Comparison of ENCODE assay signal across 14 cellular contexts in the genomic region with DNA sequence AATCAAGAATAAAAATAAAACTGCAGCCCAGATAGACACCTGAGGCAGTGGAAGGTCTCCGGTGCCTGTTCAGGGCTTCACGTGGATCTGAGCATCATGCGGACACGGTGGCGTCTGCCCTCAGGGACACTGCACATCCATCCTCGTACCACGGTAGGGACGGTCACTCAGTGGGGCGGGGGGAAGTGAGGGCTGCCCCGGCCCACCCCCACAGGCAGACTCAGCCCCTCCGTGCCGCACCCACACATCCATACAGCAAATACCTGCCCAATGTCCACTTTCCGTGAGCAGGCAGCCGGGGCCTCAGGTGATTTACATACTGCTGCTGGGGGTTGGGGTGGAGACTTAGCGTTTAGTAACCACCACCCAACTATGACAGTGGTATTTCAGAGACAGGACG.
DNase-seq lines count a peak whose midpoint lies in the region; ATAC-seq, FAIRE-seq and TF ChIP-seq lines count a peak whose summit lies in the region.
"Had no signal": no experiment of that assay in that cellular context is flagged by ENCODE, and none has a peak within 500 bp of the region (broad histone marks: within the 10 kb centered on the region; RNA-seq: fewer than 3 reads in every experiment).

No MANE protein-coding gene starts in this region.

- peak; percentile 3 to 25 for ATAC-seq in right cardiac atrium
- no peak for ATAC-seq in left cardiac atrium
- no peak for ATAC-seq in gastroesophageal sphincter
- no peak for ATAC-seq in pancreas
- no peak for ATAC-seq in GM21381 (IDR thresholded peaks at IDR 0.05; ENCODE audit: unreplicated experiment)
- no peak for ATAC-seq in HG02642 (IDR thresholded peaks at IDR 0.05; ENCODE audit: poor library complexity, unreplicated experiment)
- ATAC-seq: activated CD4-positive, CD25-positive, alpha-beta regulatory T cell treated with anti-CD3 and anti-CD28 coated beads, Interleukin-2, amount 50 U/mL, for 24 hours had no signal

- TF ChIP-seq CTCF in gastroesophageal sphincter (IDR thresholded peaks at IDR 0.05) (no peak), sigmoid colon (IDR thresholded peaks at IDR 0.05) (no peak), pancreas (IDR thresholded peaks at IDR 0.05) (no peak)

- DNase-seq in right cardiac atrium (peak in 1 of 3 donors; percentile 46), left cardiac atrium (no peak), sigmoid colon (no peak), pancreas (no peak)
- no peak for DNase-seq in activated CD4-positive, alpha-beta T cell treated with anti-CD3 and anti-CD28 coated beads, Interleukin-2, amount 50 U/mL, for 4 hours
- DNase-seq: MG63, nephron progenitor cell, T1000 had no signal

- no peaks in the 10 kb centered on the region for H3K9me3 ChIP-seq in right cardiac atrium (ENCODE audit: control insufficient read depth, low read length)
- H3K9me3 ChIP-seq in gastroesophageal sphincter = no peaks in the 10 kb centered on the region
- no peaks in the 10 kb centered on the region for H3K9me3 ChIP-seq in sigmoid colon
- H3K9me3 ChIP-seq in pancreas = no peaks in the 10 kb centered on the region
- H3K9me3 ChIP-seq: MG63, prostate gland had no signal

- H3K4me3 ChIP-seq in right cardiac atrium (ENCODE audit: low read length) (no peak overlapping the region), gastroesophageal sphincter (no peak overlapping the region), sigmoid colon (no peak overlapping the region), pancreas (no peak overlapping the region)
- H3K4me3 ChIP-seq: MG63, prostate gland had no signal

- no peaks in the 10 kb centered on the region for H3K27me3 ChIP-seq in right cardiac atrium (ENCODE audit: control insufficient read depth, insufficient read depth)
- no peaks in the 10 kb centered on the region for H3K27me3 ChIP-seq in gastroesophageal sphincter
- H3K27me3 ChIP-seq in sigmoid colon = no peaks in the 10 kb centered on the region
- no peaks in the 10 kb centered on the region for H3K27me3 ChIP-seq in pancreas
- H3K27me3 ChIP-seq: MG63 had no signal

- TF ChIP-seq POLR2A in gastroesophageal sphincter (IDR thresholded peaks at IDR 0.05) (no peak), sigmoid colon (IDR thresholded peaks at IDR 0.05) (no peak)

- intact Hi-C loops in right cardiac atrium (cut with DNase I) = no loop called here
- intact Hi-C loops in left cardiac atrium (cut with DNase I) = no loop called here
- intact Hi-C loops in sigmoid colon (cut with DNase I) = no loop called here
- intact Hi-C loops in pancreas (cut with DNase I) = no loop called here

- WGBS in right cardiac atrium = 92% methylated on average over 16 of the region's 16 CpGs
- WGBS in gastroesophageal sphincter (ENCODE audit: low coverage in 1 of 2), 2 donors = 63 to 83% methylated on average over 2 to 8 of the region's 16 CpGs
- 92 to 94% methylated on average over 16 of the region's 16 CpGs for WGBS in sigmoid colon, 2 donors
- 92% methylated on average over 16 of the region's 16 CpGs for WGBS in pancreas, 2 donors

- H3K36me3 ChIP-seq in gastroesophageal sphincter = peaks cover 0 to 27% of the 10 kb centered on the region in 2 donors
- H3K36me3 ChIP-seq in sigmoid colon = no peaks in the 10 kb centered on the region
- peaks cover 0 to 10% (median 0%) of the 10 kb centered on the region in 3 donors for H3K36me3 ChIP-seq in pancreas
- H3K36me3 ChIP-seq: prostate gland had no signal

- TF ChIP-seq EP300 in gastroesophageal sphincter (IDR thresholded peaks at IDR 0.05) (no peak), sigmoid colon (IDR thresholded peaks at IDR 0.05) (no peak)

- FAIRE-seq in pancreas (lab: Jason Lieb, UNC) = no peak
- FAIRE-seq: G401.6 had no signal

- no peaks in the 10 kb centered on the region for H3K4me1 ChIP-seq in right cardiac atrium (ENCODE audit: control insufficient read depth, insufficient read depth, low read length)
- H3K4me1 ChIP-seq in gastroesophageal sphincter = peaks cover 0 to 78% (median 9%) of the 10 kb centered on the region in 3 donors
- peaks cover 0 to 71% (median 55%) of the 10 kb centered on the region in 4 donors for H3K4me1 ChIP-seq in sigmoid colon
- H3K4me1 ChIP-seq in pancreas = peaks cover 0 to 5% (median 0%) of the 10 kb centered on the region in 3 donors
- H3K4me1 ChIP-seq: prostate gland had no signal

- H3K27ac ChIP-seq in right cardiac atrium (ENCODE audit: low read length) = no peak overlapping the region
- peak overlapping the region in 3 of 4 donors; percentile 87 to 93 (median 90) for H3K27ac ChIP-seq in gastroesophageal sphincter
- peak overlapping the region; percentile 4 to 90 (median 85) for H3K27ac ChIP-seq in sigmoid colon
- H3K27ac ChIP-seq in pancreas = no peak overlapping the region
- H3K27ac ChIP-seq: prostate gland had no signal

Comparison
In these comparisons a context has a peak if more than half of its experiments do, and no peak if none do; other contexts are left out.
1. ATAC-seq: peak in right cardiac atrium (2 of 2); none in left cardiac atrium (0 of 2), gastroesophageal sphincter (single experiment), pancreas (0 of 4), GM21381 (single experiment) and HG02642 (single experiment).
2. H3K27ac ChIP-seq: peak in gastroesophageal sphincter (3 of 4) and sigmoid colon (4 of 4); none in right cardiac atrium (single experiment) and pancreas (0 of 4).